1 cellular context compared by ENCODE assay signal in the genomic region with DNA sequence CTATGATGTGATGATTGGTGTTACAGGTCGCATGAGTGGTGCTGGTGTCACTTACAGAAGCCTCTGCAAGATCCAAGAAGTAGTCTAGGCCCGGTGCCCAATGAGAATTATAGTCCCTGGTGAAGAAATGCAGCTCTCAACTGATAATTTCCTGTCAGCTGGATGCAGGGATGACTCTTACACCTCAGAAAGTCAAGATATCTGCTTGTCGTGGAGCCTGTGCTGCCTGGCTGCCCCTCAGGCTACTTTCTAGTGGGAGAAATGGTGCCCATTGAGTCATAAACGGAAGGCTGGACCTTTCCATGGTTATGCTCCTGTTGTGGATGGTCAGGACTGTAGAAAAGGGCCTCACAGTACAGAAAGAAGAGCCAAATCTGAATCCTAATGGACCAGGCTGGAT.
TF ChIP-seq lines count a peak whose summit lies in the region.

No MANE protein-coding gene starts in this region.

TF ChIP-seq in WTC11, 78 proteins besides CTCF, POLR2A, EP300 and RAD21 (continued from another document):
- TF ChIP-seq, protein P1, sequence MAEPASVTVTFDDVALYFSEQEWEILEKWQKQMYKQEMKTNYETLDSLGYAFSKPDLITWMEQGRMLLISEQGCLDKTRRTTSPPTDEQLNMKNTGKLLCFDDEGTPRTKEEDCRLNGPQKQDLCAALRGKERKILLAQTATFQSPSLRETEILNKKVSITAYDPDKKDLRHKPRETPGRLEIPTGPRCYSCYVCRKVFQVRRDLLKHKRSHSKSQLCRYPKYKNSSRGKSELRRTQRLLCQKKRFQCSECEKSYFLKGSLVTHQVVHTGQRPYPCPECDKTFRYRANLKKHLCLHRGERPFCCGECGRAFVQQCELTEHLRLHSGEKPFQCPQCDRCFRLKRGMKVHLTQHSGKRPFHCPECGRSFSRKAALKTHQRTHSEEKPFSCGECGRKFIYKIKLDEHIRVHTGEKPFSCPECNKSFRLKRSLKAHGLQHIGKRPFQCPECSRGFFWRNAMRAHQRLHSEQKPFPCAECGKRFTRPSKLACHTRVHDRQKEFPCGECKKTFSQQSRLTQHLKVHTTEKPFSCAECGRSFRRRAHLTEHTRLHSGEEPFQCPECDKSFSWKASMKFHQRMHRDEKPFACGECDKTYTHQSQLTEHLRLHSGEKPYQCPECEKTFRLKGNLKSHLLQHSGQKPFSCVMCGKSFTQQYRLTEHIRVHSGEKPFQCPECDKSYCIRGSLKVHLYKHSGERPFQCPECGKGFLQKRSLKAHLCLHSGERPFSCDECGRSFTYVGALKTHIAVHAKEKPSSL (CRISPR knock-in tag; conservative IDR thresholded peaks at IDR 0.05) = no peak
- no peak for TF ChIP-seq SOX15 (CRISPR knock-in tag; IDR thresholded peaks at IDR 0.05)
